Comparison of ENCODE assay signal across 28 cellular contexts in the genomic region with DNA sequence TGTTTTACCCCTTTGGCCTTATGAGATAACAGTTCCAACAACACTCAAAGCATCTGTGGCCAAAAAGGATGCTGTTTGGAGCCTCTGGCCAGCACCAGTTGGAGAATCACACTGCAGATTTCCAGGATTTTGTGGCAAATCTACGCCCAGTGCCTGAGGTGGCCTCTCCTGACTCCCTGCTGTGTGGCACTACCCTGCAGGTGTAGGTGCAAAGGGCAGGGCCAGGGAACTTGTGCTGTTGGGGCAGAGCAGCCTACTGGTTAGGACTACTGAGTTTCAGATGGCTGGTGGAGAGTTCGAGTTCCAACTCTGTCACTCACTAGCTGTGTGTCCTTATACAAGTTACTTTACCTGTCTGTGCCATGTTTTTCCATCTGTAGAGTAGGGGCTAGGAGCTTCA.
"Had no signal": no experiment of that assay in that cellular context is flagged by ENCODE, and none has a peak within 500 bp of the region (broad histone marks: within the 10 kb centered on the region; RNA-seq: fewer than 3 reads in every experiment).

No MANE protein-coding gene starts in this region.

- H3K27ac Mint-ChIP-seq: naive thymus-derived CD8-positive, alpha-beta T cell; natural killer cell treated with Interleukin-12 subunit alpha and Interleukin-12 subunit beta and Interleukin-15 and Interleukin-18, amount 100 ng/mL, for 72 hours; nephron progenitor cell; progenitor cell of endocrine pancreas; stimulated activated effector memory CD8-positive, alpha-beta T cell treated with anti-CD3 and anti-CD28 coated beads, Interleukin-12 subunit alpha, Interleukin-12 subunit beta, amount 100 ng/mL, for 72 hours; stimulated activated naive B cell treated with anti-CD40 and anti-IgM and Interleukin-4, amounts not matched to agents 10 μg/mL and 1 μg/mL and 100 μg/mL, for 72 hours; stimulated activated naive CD8-positive, alpha-beta T cell treated with anti-CD3 and anti-CD28 coated beads, Interleukin-15, Interleukin-2, amounts not matched to agents 100 ng/mL and 50 ng/mL, for 24 hours had no signal

- H3K9me3 Mint-ChIP-seq: natural killer cell treated with Interleukin-12 subunit alpha and Interleukin-12 subunit beta and Interleukin-15 and Interleukin-18, amount 100 ng/mL, for 72 hours; neural crest cell; stimulated activated effector memory CD8-positive, alpha-beta T cell treated with anti-CD3 and anti-CD28 coated beads, Interleukin-12 subunit alpha, Interleukin-12 subunit beta, amount 100 ng/mL, for 72 hours; stimulated activated naive CD8-positive, alpha-beta T cell treated with anti-CD3 and anti-CD28 coated beads, Interleukin-15, Interleukin-2, amounts not matched to agents 100 ng/mL and 50 ng/mL, for 24 hours had no signal

- H3K4me1 Mint-ChIP-seq: neural crest cell; stimulated activated effector memory CD8-positive, alpha-beta T cell treated with anti-CD3 and anti-CD28 coated beads, Interleukin-12 subunit alpha, Interleukin-12 subunit beta, amount 100 ng/mL, for 72 hours; stimulated activated naive B cell treated with anti-CD40 and anti-IgM and Interleukin-4, amounts not matched to agents 10 μg/mL and 1 μg/mL and 100 μg/mL, for 72 hours had no signal

- H3K4me3 ChIP-seq: pancreas, psoas muscle, right lobe of liver, sigmoid colon, suprapubic skin, testis, tibial artery, transverse colon, upper lobe of left lung, vagina had no signal

- H3K36me3 Mint-ChIP-seq: naive thymus-derived CD8-positive, alpha-beta T cell; natural killer cell treated with Interleukin-12 subunit alpha and Interleukin-12 subunit beta and Interleukin-15 and Interleukin-18, amount 100 ng/mL, for 72 hours; stimulated activated effector memory CD8-positive, alpha-beta T cell treated with anti-CD3 and anti-CD28 coated beads, Interleukin-12 subunit alpha, Interleukin-12 subunit beta, amount 100 ng/mL, for 72 hours; stimulated activated naive B cell treated with anti-CD40 and anti-IgM and Interleukin-4, amounts not matched to agents 10 μg/mL and 1 μg/mL and 100 μg/mL, for 72 hours had no signal

- H3K27me3 ChIP-seq: neutrophil, pancreas, right lobe of liver, testis, upper lobe of left lung, vagina had no signal

- H3K4me1 ChIP-seq: pancreas, psoas muscle, right lobe of liver, sigmoid colon, suprapubic skin, testis, tibial artery, transverse colon, upper lobe of left lung, vagina had no signal

- H3K4me3 Mint-ChIP-seq: naive thymus-derived CD8-positive, alpha-beta T cell; natural killer cell treated with Interleukin-12 subunit alpha and Interleukin-12 subunit beta and Interleukin-15 and Interleukin-18, amount 100 ng/mL, for 72 hours; nephron progenitor cell; neural crest cell; stimulated activated effector memory CD8-positive, alpha-beta T cell treated with anti-CD3 and anti-CD28 coated beads, Interleukin-12 subunit alpha, Interleukin-12 subunit beta, amount 100 ng/mL, for 72 hours; stimulated activated naive B cell treated with anti-CD40 and anti-IgM and Interleukin-4, amounts not matched to agents 10 μg/mL and 1 μg/mL and 100 μg/mL, for 72 hours; stimulated activated naive CD8-positive, alpha-beta T cell treated with anti-CD3 and anti-CD28 coated beads, Interleukin-15, Interleukin-2, amounts not matched to agents 100 ng/mL and 50 ng/mL, for 24 hours had no signal

- H3K9me3 ChIP-seq: neutrophil, pancreas, psoas muscle, right lobe of liver, sigmoid colon, suprapubic skin, testis, transverse colon, upper lobe of left lung, vagina had no signal

- H3K27ac ChIP-seq: neutrophil, pancreas, psoas muscle, right lobe of liver, sigmoid colon, suprapubic skin, testis, tibial artery, transverse colon, upper lobe of left lung, vagina had no signal

- DNase-seq: naive thymus-derived CD8-positive, alpha-beta T cell; nephron progenitor cell; nucleus accumbens; pancreas; psoas muscle; right cardiac atrium; right lobe of liver; sigmoid colon; small intestine; stimulated activated CD4-positive, alpha-beta T cell treated with anti-CD3 and anti-CD28 coated beads, Interleukin-15, amount 100 ng/mL, for 24 hours; stimulated activated CD4-positive, alpha-beta T cell treated with anti-CD3 and anti-CD28 coated beads, Interleukin-2, amount 100 ng/mL, for 24 hours; stimulated activated CD4-positive, alpha-beta T cell treated with anti-CD3 and anti-CD28 coated beads, Interleukin-2, amount 100 ng/mL, for 48 hours; stimulated activated CD4-positive, alpha-beta T cell treated with anti-CD3 and anti-CD28 coated beads, Interleukin-4, amount 100 ng/mL, for 24 hours; stimulated activated naive B cell treated with anti-CD40 and anti-IgM and Interleukin-4, amounts not matched to agents 10 μg/mL and 1 μg/mL and 100 μg/mL, for 72 hours; stimulated activated naive CD4-positive, alpha-beta T cell treated with Interleukin-2 at 50 U/mL for 16 hours; substantia nigra; testis; tibial artery; transverse colon; upper lobe of left lung had no signal
